ENCODE assay signal across 2 cellular contexts in the genomic region with DNA sequence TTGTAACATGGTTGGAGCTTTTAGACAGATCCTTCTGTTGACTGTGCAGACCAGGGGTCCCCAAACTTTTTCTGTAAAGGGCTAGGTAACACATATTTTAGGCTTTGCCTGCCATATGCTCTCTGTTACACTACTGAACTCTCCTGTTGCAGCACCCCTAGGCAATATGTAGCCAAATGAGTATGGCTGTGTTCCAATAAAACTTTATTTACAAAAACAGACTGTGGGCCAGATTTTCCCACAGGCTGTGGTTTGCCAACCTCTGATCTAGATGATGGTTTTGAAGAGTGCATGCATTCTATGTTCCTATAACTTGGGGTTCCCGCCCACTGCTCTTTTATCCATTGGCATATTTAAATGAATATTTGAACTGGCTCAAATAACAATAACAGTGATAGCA.
TF ChIP-seq lines count a peak whose summit lies in the region.

No MANE protein-coding gene starts in this region.

TF ChIP-seq in GM12878, 131 proteins besides CTCF, POLR2A, EP300 and RAD21:
- TF ChIP-seq, protein P1, sequence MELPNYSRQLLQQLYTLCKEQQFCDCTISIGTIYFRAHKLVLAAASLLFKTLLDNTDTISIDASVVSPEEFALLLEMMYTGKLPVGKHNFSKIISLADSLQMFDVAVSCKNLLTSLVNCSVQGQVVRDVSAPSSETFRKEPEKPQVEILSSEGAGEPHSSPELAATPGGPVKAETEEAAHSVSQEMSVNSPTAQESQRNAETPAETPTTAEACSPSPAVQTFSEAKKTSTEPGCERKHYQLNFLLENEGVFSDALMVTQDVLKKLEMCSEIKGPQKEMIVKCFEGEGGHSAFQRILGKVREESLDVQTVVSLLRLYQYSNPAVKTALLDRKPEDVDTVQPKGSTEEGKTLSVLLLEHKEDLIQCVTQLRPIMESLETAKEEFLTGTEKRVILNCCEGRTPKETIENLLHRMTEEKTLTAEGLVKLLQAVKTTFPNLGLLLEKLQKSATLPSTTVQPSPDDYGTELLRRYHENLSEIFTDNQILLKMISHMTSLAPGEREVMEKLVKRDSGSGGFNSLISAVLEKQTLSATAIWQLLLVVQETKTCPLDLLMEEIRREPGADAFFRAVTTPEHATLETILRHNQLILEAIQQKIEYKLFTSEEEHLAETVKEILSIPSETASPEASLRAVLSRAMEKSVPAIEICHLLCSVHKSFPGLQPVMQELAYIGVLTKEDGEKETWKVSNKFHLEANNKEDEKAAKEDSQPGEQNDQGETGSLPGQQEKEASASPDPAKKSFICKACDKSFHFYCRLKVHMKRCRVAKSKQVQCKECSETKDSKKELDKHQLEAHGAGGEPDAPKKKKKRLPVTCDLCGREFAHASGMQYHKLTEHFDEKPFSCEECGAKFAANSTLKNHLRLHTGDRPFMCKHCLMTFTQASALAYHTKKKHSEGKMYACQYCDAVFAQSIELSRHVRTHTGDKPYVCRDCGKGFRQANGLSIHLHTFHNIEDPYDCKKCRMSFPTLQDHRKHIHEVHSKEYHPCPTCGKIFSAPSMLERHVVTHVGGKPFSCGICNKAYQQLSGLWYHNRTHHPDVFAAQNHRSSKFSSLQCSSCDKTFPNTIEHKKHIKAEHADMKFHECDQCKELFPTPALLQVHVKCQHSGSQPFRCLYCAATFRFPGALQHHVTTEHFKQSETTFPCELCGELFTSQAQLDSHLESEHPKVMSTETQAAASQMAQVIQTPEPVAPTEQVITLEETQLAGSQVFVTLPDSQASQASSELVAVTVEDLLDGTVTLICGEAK (IDR thresholded peaks at IDR 0.05; ENCODE audit: borderline replicate concordance): peak; percentile 52
- TF ChIP-seq IKZF2 (IDR thresholded peaks at IDR 0.05): no peak
TF ChIP-seq in GM12878: peak in this region for 1.

TF ChIP-seq in K562, 482 proteins besides CTCF, POLR2A, EP300 and RAD21 (continued from another document):
- TF ChIP-seq, protein P1 (IDR thresholded peaks at IDR 0.05): peak; percentile 84
- TF ChIP-seq, protein P1 (CRISPR knock-in tag; IDR thresholded peaks at IDR 0.05): 0 out of 2 replicates have a peak, but pooled peaks have one; percentile 20
